14 cellular contexts compared by ENCODE assay signal in genomic region chr9:21294904-21295538, GRCh38.
DNase-seq lines count a peak whose midpoint lies in the region; ATAC-seq lines count a peak whose summit lies in the region.
"Had no signal": no experiment of that assay in that cellular context is flagged by ENCODE, and none has a peak within 500 bp of the region (broad histone marks: within the 10 kb centered on the region; RNA-seq: fewer than 3 reads in every experiment).

No MANE protein-coding gene starts in this region.

- H4K20me1 ChIP-seq in BLaER1 treated with 17β-estradiol and CSF1 and Interleukin-3, amounts not matched to agents 10 nM and 100 nM, result peaks cover 0 to 22% (median 0%) of the 10 kb centered on the region in 11 experiments; a peak in 8 of 22 replicates

- H3K4me3 ChIP-seq in BLaER1 treated with 17β-estradiol and CSF1 and Interleukin-3, amounts not matched to agents 10 nM and 100 nM, result no peak overlapping the region
- H3K4me3 ChIP-seq: gastroesophageal sphincter had no signal

- no peaks in the 10 kb centered on the region for H3K9me3 ChIP-seq in BLaER1 treated with 17β-estradiol and CSF1 and Interleukin-3, amounts not matched to agents 10 nM and 100 nM (replicated peaks in 1 of 11)
- H3K9me3 ChIP-seq: gastroesophageal sphincter had no signal

- peak overlapping the region in 1 of 11 experiments; percentile 30; a peak in 1 of 22 replicates for H3K27ac ChIP-seq in BLaER1 treated with 17β-estradiol and CSF1 and Interleukin-3, amounts not matched to agents 10 nM and 100 nM
- H3K27ac ChIP-seq: gastroesophageal sphincter, VCaP had no signal

- peaks cover 29% of the 10 kb centered on the region for H3K27me3 Mint-ChIP-seq in T-helper 2 cell treated with Interferon-gamma antibody and Interleukin-4, amounts not matched to agents 5 μg/mL and 100 μg/mL, for 36 hours (ENCODE audit: low read depth)

- H3K4me2 ChIP-seq in BLaER1 treated with 17β-estradiol and CSF1 and Interleukin-3, amounts not matched to agents 10 nM and 100 nM, result peak overlapping the region; percentile 67 to 87 (median 73); a peak in 21 of 22 replicates

- DNase-seq in MV-4-11 (lab: John Stamatoyannopoulos, UW), result peak; percentile 84
- no peak for DNase-seq in activated naive CD4-positive, alpha-beta T cell treated with Interleukin-2 at 50 U/mL for 16 hours
- no peak for DNase-seq in NCI-H1417 (lab: John Stamatoyannopoulos, UW)
- no peak for DNase-seq in NCI-H2227 treated with DMSO at 0.1 percent for 48 hours (lab: John Stamatoyannopoulos, UW)
- DNase-seq in T-helper 2 cell treated with Interferon-gamma antibody and Interleukin-4, amounts not matched to agents 5 μg/mL and 100 μg/mL, for 36 hours (ENCODE audit: low spot score), result no peak
- DNase-seq: ACHN; activated effector memory CD4-positive, alpha-beta T cell treated with Interleukin-2 at 50 U/mL for 16 hours; NCI-H1092 treated with DMSO at 0.1 percent for 48 hours; OCI-M1 had no signal

- no peaks in the 10 kb centered on the region for H3K36me3 Mint-ChIP-seq in T-helper 2 cell treated with Interferon-gamma antibody and Interleukin-4, amounts not matched to agents 5 μg/mL and 100 μg/mL, for 36 hours (ENCODE audit: low read depth)

- no peak overlapping the region for H3K27ac Mint-ChIP-seq in T-helper 2 cell treated with Interferon-gamma antibody and Interleukin-4, amounts not matched to agents 5 μg/mL and 100 μg/mL, for 36 hours

- no peaks in the 10 kb centered on the region for H3K9me3 Mint-ChIP-seq in T-helper 2 cell treated with Interferon-gamma antibody and Interleukin-4, amounts not matched to agents 5 μg/mL and 100 μg/mL, for 36 hours

- peaks cover 21 to 32% (median 28%) of the 10 kb centered on the region in 10 experiments for H3K4me1 ChIP-seq in BLaER1 treated with 17β-estradiol and CSF1 and Interleukin-3, amounts not matched to agents 10 nM and 100 nM
- H3K4me1 ChIP-seq: gastroesophageal sphincter had no signal

- peak; percentile 68 for ATAC-seq in GM19324 (IDR thresholded peaks at IDR 0.05; ENCODE audit: low FRiP score, unreplicated experiment)
- peak; percentile 55 for ATAC-seq in HG02885 (IDR thresholded peaks at IDR 0.05; ENCODE audit: poor library complexity, unreplicated experiment)
- ATAC-seq: gastroesophageal sphincter had no signal

- peaks cover 0 to 53% (median 10%) of the 10 kb centered on the region in 11 experiments; a peak in 9 of 22 replicates for H3K27me3 ChIP-seq in BLaER1 treated with 17β-estradiol and CSF1 and Interleukin-3, amounts not matched to agents 10 nM and 100 nM
- H3K27me3 ChIP-seq: gastroesophageal sphincter had no signal

- H3K9ac ChIP-seq in BLaER1 treated with 17β-estradiol and CSF1 and Interleukin-3, amounts not matched to agents 10 nM and 100 nM, result no peak overlapping the region

- peaks cover 3% of the 10 kb centered on the region for H3K4me1 Mint-ChIP-seq in T-helper 2 cell treated with Interferon-gamma antibody and Interleukin-4, amounts not matched to agents 5 μg/mL and 100 μg/mL, for 36 hours (ENCODE audit: low read depth)

- H3K36me3 ChIP-seq in BLaER1 treated with 17β-estradiol and CSF1 and Interleukin-3, amounts not matched to agents 10 nM and 100 nM, result no peaks in the 10 kb centered on the region
- H3K36me3 ChIP-seq: gastroesophageal sphincter had no signal

- no peak overlapping the region for H3K4me3 Mint-ChIP-seq in T-helper 2 cell treated with Interferon-gamma antibody and Interleukin-4, amounts not matched to agents 5 μg/mL and 100 μg/mL, for 36 hours
